9 cellular contexts compared by ENCODE assay signal in genomic region chr11:12042215-12042676, GRCh38. TPM values are rescaled to one million over a fixed set of nuclear protein-coding genes. Genes with fewer than 3 reads are reported as not detected.
DNase-seq lines count a peak whose midpoint lies in the region; ATAC-seq and TF ChIP-seq lines count a peak whose summit lies in the region.
"Had no signal": no experiment of that assay in that cellular context is flagged by ENCODE, and none has a peak within 500 bp of the region (broad histone marks: within the 10 kb centered on the region; RNA-seq: fewer than 3 reads in every experiment).

No MANE protein-coding gene starts in this region.

- intact Hi-C loops in stomach (cut with DNase I; ENCODE audit: low total_unique reads), result loop anchor here (5.0 kb wide), 1 partner anchor 245 kb away; no protein-coding TSS in a partner anchor

- no peak for ATAC-seq in HG03354 (IDR thresholded peaks at IDR 0.05; ENCODE audit: poor library complexity, severe bottlenecking, unreplicated experiment)
- ATAC-seq: activated T-cell treated with anti-CD3 and anti-CD28 coated beads, Interleukin-2, amount 50 U/mL, for 4 hours had no signal

- H3K27me3 ChIP-seq in SJCRH30 (no peaks in the 10 kb centered on the region), stomach (no peaks in the 10 kb centered on the region)

- H3K27ac ChIP-seq in SJCRH30 (peak overlapping the region; percentile 23; the same call in 1 of the 2 replicates), stomach (no peak overlapping the region)

- H3K9me3 ChIP-seq in SJCRH30 (replicated peaks) (no peaks in the 10 kb centered on the region; the same call in 1 of the 2 replicates), stomach (no peaks in the 10 kb centered on the region)

- no peak for TF ChIP-seq POLR2A in stomach (IDR thresholded peaks at IDR 0.05)

- H3K4me1 ChIP-seq in SJCRH30 (peaks cover 8% of the 10 kb centered on the region), stomach (peaks cover 9 to 19% (median 15%) of the 10 kb centered on the region in 4 donors)

- TF ChIP-seq CTCF in HFF-Myc (IDR thresholded peaks at IDR 0.05; ENCODE audit: low read depth, low read length, missing control alignments) (no peak), fibroblast of pulmonary artery (IDR thresholded peaks at IDR 0.05; ENCODE audit: low read length, missing control alignments) (no peak), stomach (IDR thresholded peaks at IDR 0.05) (no peak)

- peak; percentile 99 for DNase-seq in A172 (ENCODE audit: low spot score)
- DNase-seq in HFF-Myc (ENCODE audit: extremely low read depth, low read depth), result peak; percentile 85
- peak in 1 of 2 experiments; percentile 16 for DNase-seq in SJCRH30
- DNase-seq in fibroblast of pulmonary artery (ENCODE audit: low read depth), result peak; percentile 94
- DNase-seq in SK-N-DZ (ENCODE audit: low spot score), result no peak
- DNase-seq in stomach, result no peak
- no peak for DNase-seq in stimulated activated CD4-positive, alpha-beta T cell treated with anti-CD3 and anti-CD28 coated beads, Interleukin-15, amount 100 ng/mL, for 24 hours
- DNase-seq: activated T-cell treated with anti-CD3 and anti-CD28 coated beads, Interleukin-2, amount 50 U/mL, for 4 hours had no signal

- no peak for TF ChIP-seq EP300 in stomach (IDR thresholded peaks at IDR 0.05)

- 62 to 73% (median 70%) methylated on average over 7 of the region's 7 CpGs for WGBS in stomach, 5 donors

- H3K36me3 ChIP-seq in SJCRH30, result no peaks in the 10 kb centered on the region
- no peaks in the 10 kb centered on the region for H3K36me3 ChIP-seq in stomach

- H3K4me3 ChIP-seq in HFF-Myc (replicated peaks; ENCODE audit: low read depth, low read length), result no peak overlapping the region
- H3K4me3 ChIP-seq in SJCRH30, result no peak overlapping the region
- H3K4me3 ChIP-seq in fibroblast of pulmonary artery (replicated peaks; ENCODE audit: low read depth, low read length), result no peak overlapping the region
- H3K4me3 ChIP-seq in stomach, result no peak overlapping the region

RNA-seq across cellular contexts. Expression of gene DKK3, which starts 33.8 kb away (rescaled TPM):
- total RNA-seq in A172 (2014; rRNA removed; shearing (Covaris generic)), result 439 and 474 TPM in 2 replicates
- total RNA-seq in SJCRH30 (2014; rRNA removed; shearing (Covaris generic)), result 11.7 and 13.9 TPM in 2 replicates
- 41.0 and 47.8 TPM in 2 replicates for polyA plus RNA-seq in SK-N-DZ (2014; cell fraction: cytosol; rRNA removed)
- polyA plus RNA-seq in SK-N-DZ (2014; cell fraction: nucleus; rRNA removed), result 37.4 and 46.4 TPM in 2 replicates
- total RNA-seq in stomach, result 10 to 100 TPM; 35.0 to 63.8 (median 54.7) TPM
- 10 to 100 TPM; 21.8 to 36.7 (median 29.6) TPM for polyA plus RNA-seq in stomach

Comparison
In these comparisons a context has a peak if more than half of its experiments do, and no peak if none do; other contexts are left out.
1. DNase-seq: peak in A172 (single experiment), HFF-Myc (single experiment) and fibroblast of pulmonary artery (single experiment); none in SK-N-DZ (single experiment), stomach (single experiment) and stimulated activated CD4-positive, alpha-beta T cell treated with anti-CD3 and anti-CD28 coated beads, Interleukin-15, amount 100 ng/mL, for 24 hours (single experiment).